In the genomic region with DNA sequence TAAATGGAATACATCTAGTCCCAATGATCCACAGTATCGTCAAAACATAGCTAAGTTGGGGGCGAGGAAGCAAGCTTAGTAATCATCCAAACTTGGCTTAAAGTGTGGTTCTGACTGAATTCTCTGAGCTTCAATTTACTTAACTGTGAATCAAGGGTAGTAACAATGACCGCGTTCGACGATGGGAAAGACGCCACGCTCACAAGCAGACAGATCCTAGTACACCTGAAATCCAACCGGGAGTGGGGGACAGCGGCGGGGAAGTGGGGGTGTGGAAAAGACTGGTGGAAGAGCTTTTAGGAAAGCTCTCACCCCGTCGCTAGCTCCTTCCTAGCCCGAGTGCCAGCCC, we compare ENCODE assay signal across 8 cellular contexts. TPM values are rescaled to one million over a fixed set of nuclear protein-coding genes. Genes with fewer than 3 reads are reported as not detected.
A peak's percentile ranks its signal among the peaks of the same experiment; 100 is the strongest.
DNase-seq lines count a peak whose midpoint lies in the region; ATAC-seq and TF ChIP-seq lines count a peak whose summit lies in the region.

No MANE protein-coding gene starts in this region.

- H3K4me3 ChIP-seq in GM06990 (replicated peaks; ENCODE audit: low read depth, low read length) (peak overlapping the region; percentile 74), iPS-18c (ENCODE audit: insufficient read depth, low read depth, low read length) (peak overlapping the region; percentile 88), subcutaneous abdominal adipose tissue (ENCODE audit: low read depth in 1 of 5, low read length in 5 of 5) (peak overlapping the region; percentile 94 to 98 (median 96))

- peaks cover 4% of the 10 kb centered on the region for H3K27me3 Mint-ChIP-seq in activated CD8-positive, alpha-beta T cell treated with anti-CD3 and anti-CD28 coated beads, Interleukin-2, amount 10 ng/mL, durations not matched to agents 7 days and 5 days (ENCODE audit: low read depth)

- H3K27ac Mint-ChIP-seq in activated CD8-positive, alpha-beta T cell treated with anti-CD3 and anti-CD28 coated beads, Interleukin-2, amount 10 ng/mL, durations not matched to agents 7 days and 5 days: peak overlapping the region; percentile 89

- peak; percentile 24 for ATAC-seq in HG02678 (IDR thresholded peaks at IDR 0.05; ENCODE audit: unreplicated experiment)
- no peak for ATAC-seq in activated CD8-positive, alpha-beta T cell treated with anti-CD3 and anti-CD28 coated beads, Interleukin-2, amount 10 ng/mL, durations not matched to agents 7 days and 5 days
- ATAC-seq in GM21576 (IDR thresholded peaks at IDR 0.05; ENCODE audit: unreplicated experiment): no peak

- peaks cover 31% of the 10 kb centered on the region for H3K4me1 Mint-ChIP-seq in activated CD8-positive, alpha-beta T cell treated with anti-CD3 and anti-CD28 coated beads, Interleukin-2, amount 10 ng/mL, durations not matched to agents 7 days and 5 days (ENCODE audit: low read depth)

- POLR2A ChIA-PET in activated CD8-positive, alpha-beta T cell treated with anti-CD3 and anti-CD28 coated beads, Interleukin-2, amount 10 ng/mL, durations not matched to agents 7 days and 5 days (lab: Charles Lee): interaction anchor here (0.7 to 0.8 kb wide), 2 partner anchors 596 to 961 kb away, joined by 3 to 4 read pairs; a partner anchor contains a TSS

- DNase-seq in GM06990 (ENCODE audit: extremely low read depth, insufficient read length) (no peak), medulla oblongata (ENCODE audit: extremely low spot score) (no peak), cortex of kidney (lab: John Stamatoyannopoulos, UW) (no peak)
- no peak for DNase-seq in activated CD8-positive, alpha-beta T cell treated with anti-CD3 and anti-CD28 coated beads, Interleukin-2, amount 10 ng/mL, durations not matched to agents 7 days and 5 days

- peak overlapping the region; percentile 80 for H3K27ac ChIP-seq in subcutaneous abdominal adipose tissue (ENCODE audit: low read depth, low read length)

- no peak for TF ChIP-seq CTCF in GM06990 (IDR thresholded peaks at IDR 0.05; ENCODE audit: insufficient read depth, low read length, poor library complexity, severe bottlenecking)

- peaks cover 24% of the 10 kb centered on the region for H3K36me3 Mint-ChIP-seq in activated CD8-positive, alpha-beta T cell treated with anti-CD3 and anti-CD28 coated beads, Interleukin-2, amount 10 ng/mL, durations not matched to agents 7 days and 5 days (ENCODE audit: low read depth)

- H3K36me3 ChIP-seq in GM06990 (ENCODE audit: control insufficient read depth, insufficient read depth, low read length) (no peaks in the 10 kb centered on the region; the same call in 1 of the 2 replicates), subcutaneous abdominal adipose tissue (ENCODE audit: control insufficient read depth in 5 of 5, insufficient read depth in 5 of 5, low read length in 5 of 5) (no peaks in the 10 kb centered on the region)

- CTCF ChIA-PET in activated CD8-positive, alpha-beta T cell treated with anti-CD3 and anti-CD28 coated beads, Interleukin-2, amount 10 ng/mL, durations not matched to agents 7 days and 5 days (lab: Charles Lee): interaction anchor here (0.5 to 2.7 kb wide), 6 partner anchors 71 to 784 kb away, joined by 3 to 7 read pairs (median 3); a partner anchor contains a TSS

- peaks cover 0 to 19% (median 12%) of the 10 kb centered on the region in 5 donors for H3K4me1 ChIP-seq in subcutaneous abdominal adipose tissue (ENCODE audit: control insufficient read depth in 5 of 5, insufficient read depth in 5 of 5, low read length in 5 of 5)

- no peaks in the 10 kb centered on the region for H3K27me3 ChIP-seq in GM06990 (replicated peaks; ENCODE audit: control insufficient read depth, insufficient read depth, low read length)
- H3K27me3 ChIP-seq in subcutaneous abdominal adipose tissue (ENCODE audit: control insufficient read depth in 5 of 5, insufficient read depth in 4 of 5, low read length in 5 of 5): no peaks in the 10 kb centered on the region

- H3K9me3 ChIP-seq in iPS-18c (ENCODE audit: control insufficient read depth, insufficient read depth, low read length) (no peaks in the 10 kb centered on the region), subcutaneous abdominal adipose tissue (ENCODE audit: control insufficient read depth in 5 of 5, low read length in 5 of 5) (no peaks in the 10 kb centered on the region)

- peak overlapping the region; percentile 76 to 91 (median 87) for H3K9ac ChIP-seq in subcutaneous abdominal adipose tissue (ENCODE audit: low read length in 5 of 5)

- H3K9me3 Mint-ChIP-seq in activated CD8-positive, alpha-beta T cell treated with anti-CD3 and anti-CD28 coated beads, Interleukin-2, amount 10 ng/mL, durations not matched to agents 7 days and 5 days (ENCODE audit: insufficient read depth): peaks cover 4% of the 10 kb centered on the region

- H3K4me3 Mint-ChIP-seq in activated CD8-positive, alpha-beta T cell treated with anti-CD3 and anti-CD28 coated beads, Interleukin-2, amount 10 ng/mL, durations not matched to agents 7 days and 5 days: peak overlapping the region; percentile 94

RNA-seq across cellular contexts. Expression of a gene that starts 0.4 kb away (rescaled TPM):
- 10 to 100 TPM; 46.0 to 48.7 TPM for total RNA-seq in activated CD8-positive, alpha-beta T cell treated with anti-CD3 and anti-CD28 coated beads, Interleukin-2, amount 10 ng/mL, durations not matched to agents 7 days and 5 days

RNA-seq across cellular contexts. Expression of a gene that starts 57.8 kb away (rescaled TPM):
- total RNA-seq in activated CD8-positive, alpha-beta T cell treated with anti-CD3 and anti-CD28 coated beads, Interleukin-2, amount 10 ng/mL, durations not matched to agents 7 days and 5 days: 1 to 10 TPM; 7.3 to 9.6 TPM
